Comparison of ENCODE assay signal across 27 cellular contexts in genomic region chr21:39502631-39503030, GRCh38. TPM values are rescaled to one million over a fixed set of nuclear protein-coding genes. Genes with fewer than 3 reads are reported as not detected.
A peak's percentile ranks its signal among the peaks of the same experiment; 100 is the strongest.
DNase-seq lines count a peak whose midpoint lies in the region; ATAC-seq, FAIRE-seq and TF ChIP-seq lines count a peak whose summit lies in the region.
"Had no signal": no experiment of that assay in that cellular context is flagged by ENCODE, and none has a peak within 500 bp of the region (broad histone marks: within the 10 kb centered on the region; RNA-seq: fewer than 3 reads in every experiment).

No MANE protein-coding gene starts in this region.

- no peak overlapping the region for H3K4me3 ChIP-seq in H1 (ENCODE audit: extremely low read depth in 1 of 4, insufficient read depth in 2 of 4, low read depth in 3 of 4, low read length in 4 of 4)
- no peak overlapping the region for H3K4me3 ChIP-seq in tibial artery
- H3K4me3 ChIP-seq: lower lobe of right lung, neural progenitor cell, prostate gland, SK-N-MC, transverse colon had no signal

- H3K27me3 ChIP-seq in H1 (replicated peaks in 1 of 4; ENCODE audit: control insufficient read depth in 3 of 4, extremely low read depth in 1 of 4, insufficient read depth in 3 of 4, low read length in 3 of 4) (no peaks in the 10 kb centered on the region), tibial artery (no peaks in the 10 kb centered on the region)
- H3K27me3 ChIP-seq: neural progenitor cell, transverse colon had no signal

- no peak overlapping the region for H3K4ac ChIP-seq in H1 (replicated peaks; ENCODE audit: insufficient read length, low read depth, low read length)

- H3K14ac ChIP-seq in H1 (ENCODE audit: insufficient read length), result no peak overlapping the region

- H2BK120ac ChIP-seq in H1 (replicated peaks; ENCODE audit: low read depth, low read length), result no peak overlapping the region

- intact Hi-C loops in left ventricle myocardium superior (cut with micrococcal nuclease), result no loop called here
- intact Hi-C loops in Right ventricle myocardium inferior (cut with DNase I), result no loop called here
- intact Hi-C loops in tibial artery (cut with DNase I; ENCODE audit: low total_unique reads), result no loop called here

- 91% methylated on average over 7 of the region's 7 CpGs; no CpG with 5 or more reads in 1 of the 2 experiments for WGBS in H1 (ENCODE audit: extremely low coverage in 1 of 2, insufficient coverage in 1 of 2, insufficient read length in 1 of 2, insufficient replicate concordance in 2 of 2, low coverage in 1 of 2, low lambda C conversion rate in 2 of 2, missing lambda C conversion rate in 1 of 2), 2 experiments

- no peaks in the 10 kb centered on the region for H4K20me1 ChIP-seq in H1 (replicated peaks in 1 of 2; ENCODE audit: control insufficient read depth in 1 of 2, insufficient read depth in 2 of 2, low read length in 2 of 2)

- peak overlapping the region; percentile 28; the same call in 1 of the 2 replicates for H4K8ac ChIP-seq in H1 (ENCODE audit: extremely low read depth, insufficient read depth, low read length)

- H2BK12ac ChIP-seq in H1 (ENCODE audit: low read depth, low read length), result no peak overlapping the region

- no peaks in the 10 kb centered on the region for H3K9me3 ChIP-seq in H1 (ENCODE audit: insufficient read depth in 2 of 2, low read depth in 1 of 2, low read length in 1 of 2)
- H3K9me3 ChIP-seq in tibial artery, result no peaks in the 10 kb centered on the region
- H3K9me3 ChIP-seq: lower lobe of right lung, prostate gland, transverse colon had no signal

- H3K4me2 ChIP-seq in H1 (ENCODE audit: insufficient read depth in 1 of 2, low read depth in 2 of 2, low read length in 2 of 2), result no peak overlapping the region
- H3K4me2 ChIP-seq: neural progenitor cell had no signal

- TF ChIP-seq CTCF in H1 (IDR thresholded peaks at IDR 0.05; ENCODE audit: control extremely low read depth in 1 of 3, insufficient read depth in 1 of 3, low read depth in 1 of 3, low read length in 3 of 3) (no peak), tibial artery (IDR thresholded peaks at IDR 0.05) (no peak)

- H3K23ac ChIP-seq in H1 (ENCODE audit: insufficient read length), result no peak overlapping the region

- ATAC-seq in left ventricle myocardium superior, result peak; percentile 60
- ATAC-seq in Right ventricle myocardium inferior, result no peak
- no peak for ATAC-seq in HG03196 (IDR thresholded peaks at IDR 0.05; ENCODE audit: unreplicated experiment)
- ATAC-seq: activated CD8-positive, alpha-beta T cell treated with anti-CD3 and anti-CD28 coated beads, Interleukin-2, amount 10 ng/mL, durations not matched to agents 7 days and 5 days; lower lobe of right lung; stimulated activated naive CD8-positive, alpha-beta T cell treated with anti-CD3 and anti-CD28 coated beads, Interleukin-15, amount 100 ng/mL, for 72 hours had no signal

- CTCF ChIA-PET in H1 (lab: Charles Lee; ENCODE audit: partially characterized antibody), result interaction anchor here (1.2 to 1.6 kb wide), 2 partner anchors 11 to 156 kb away, joined by 3 to 4 read pairs; no protein-coding TSS in a partner anchor

- H3K27ac ChIP-seq in H1 (ENCODE audit: low read depth, low read length), result no peak overlapping the region
- H3K27ac ChIP-seq in tibial artery, result peak overlapping the region; percentile 39 to 50
- H3K27ac ChIP-seq: lower lobe of right lung, neural progenitor cell, prostate gland, RWPE1, SK-N-MC, transverse colon had no signal

- no peak overlapping the region for H3K18ac ChIP-seq in H1 (ENCODE audit: extremely low read depth, low read length)

- no peak for TF ChIP-seq POLR2A in H1 (IDR thresholded peaks at IDR 0.05; ENCODE audit: control extremely low read depth in 1 of 2, low read depth in 2 of 2, low read length in 2 of 2)

- no peaks in the 10 kb centered on the region for H3K36me3 ChIP-seq in H1 (ENCODE audit: control insufficient read depth in 2 of 4, insufficient read depth in 4 of 4, low read length in 3 of 4)
- H3K36me3 ChIP-seq in tibial artery, result no peaks in the 10 kb centered on the region
- H3K36me3 ChIP-seq: lower lobe of right lung, neural progenitor cell, prostate gland, transverse colon had no signal

- DNase-seq in left ventricle myocardium superior, result no peak
- no peak for DNase-seq in Right ventricle myocardium inferior (ENCODE audit: missing footprints)
- DNase-seq in H1 (ENCODE audit: low read depth in 1 of 2, low spot score in 2 of 2), result no peak
- DNase-seq in nucleus accumbens (lab: John Stamatoyannopoulos, UW), result peak in 46 of 56 donors; percentile 14 to 72 (median 44)
- DNase-seq in tibial artery, result no peak
- no peak for DNase-seq in NCI-H187 treated with DMSO at 0.1 percent for 48 hours (lab: John Stamatoyannopoulos, UW)
- DNase-seq in mucosa of gallbladder (ENCODE audit: low spot score), result no peak
- DNase-seq: activated CD8-positive, alpha-beta T cell treated with anti-CD3 and anti-CD28 coated beads, Interleukin-2, amount 10 ng/mL, durations not matched to agents 7 days and 5 days; cerebellar nuclear complex; DMS153; GOT3; kidney; lower lobe of right lung; MM.1S; NCI-H1417; NCI-H82; small intestine; stimulated activated naive CD8-positive, alpha-beta T cell treated with anti-CD3 and anti-CD28 coated beads, Interleukin-15, amount 100 ng/mL, for 72 hours; transverse colon had no signal

- no peak overlapping the region for H2AFZ ChIP-seq in H1 (ENCODE audit: low read length)
- H2AFZ ChIP-seq: neural progenitor cell had no signal

- H2BK20ac ChIP-seq in H1 (ENCODE audit: low read length), result no peak overlapping the region

- no peak overlapping the region for H3K56ac ChIP-seq in H1 (replicated peaks; ENCODE audit: insufficient read length, low read depth, low read length)

- TF ChIP-seq EP300 in H1 (IDR thresholded peaks at IDR 0.05; ENCODE audit: borderline replicate concordance in 1 of 2, low read depth in 2 of 2, low read length in 2 of 2), result no peak

- no peak overlapping the region for H2AK5ac ChIP-seq in H1 (ENCODE audit: low read depth, low read length)

- no peak for TF ChIP-seq RAD21 in H1 (IDR thresholded peaks at IDR 0.05 in 1 of 2, conservative IDR thresholded peaks at IDR 0.05 in 1 of 2; ENCODE audit: low read depth in 2 of 2, low read length in 2 of 2)

- H2BK5ac ChIP-seq in H1 (ENCODE audit: low read depth, low read length), result no peak overlapping the region

- H3K23me2 ChIP-seq in H1 (ENCODE audit: low read depth, low read length), result peaks cover 3% of the 10 kb centered on the region; the same call in 1 of the 2 replicates

- no peak overlapping the region for H4K5ac ChIP-seq in H1 (ENCODE audit: insufficient read length, low read depth, low read length)

- H3K9ac ChIP-seq in H1 (replicated peaks in 1 of 4; ENCODE audit: extremely low read depth in 1 of 4, low read depth in 3 of 4, low read length in 3 of 4), result no peak overlapping the region
- H3K9ac ChIP-seq: neural progenitor cell had no signal

- no peak for FAIRE-seq in H1 (lab: Jason Lieb, UNC)
- FAIRE-seq: astrocyte, HTR-8/SVneo, kidney, small intestine had no signal

- POLR2A ChIA-PET in H1 (lab: Charles Lee; ENCODE audit: partially characterized antibody), result no interaction called here

- H4K91ac ChIP-seq in H1 (replicated peaks; ENCODE audit: insufficient read length, low read length), result no peak overlapping the region

- peak overlapping the region; percentile 8; the same call in 1 of the 2 replicates for H2BK15ac ChIP-seq in H1 (ENCODE audit: low read length)

- no peaks in the 10 kb centered on the region for H3K79me2 ChIP-seq in H1 (ENCODE audit: control insufficient read depth in 1 of 2, insufficient read depth in 2 of 2, low read length in 2 of 2)

- H3K4me1 ChIP-seq in H1 (replicated peaks in 1 of 4; ENCODE audit: control insufficient read depth in 3 of 4, insufficient read depth in 4 of 4, low read length in 3 of 4) (no peaks in the 10 kb centered on the region), tibial artery (peaks cover 0 to 13% (median 5%) of the 10 kb centered on the region in 4 donors)
- H3K4me1 ChIP-seq: lower lobe of right lung, neural progenitor cell, prostate gland, transverse colon had no signal

- H3K79me1 ChIP-seq in H1 (ENCODE audit: low read depth, low read length), result no peaks in the 10 kb centered on the region; the same call in 1 of the 2 replicates

TF ChIP-seq in H1, 55 proteins besides CTCF, POLR2A, EP300 and RAD21 (continues in another document):
- TF ChIP-seq HDAC2 (IDR thresholded peaks at IDR 0.05; ENCODE audit: borderline replicate concordance in 1 of 2, low read depth in 2 of 2, low read length in 2 of 2) (no peak), TAF1 (IDR thresholded peaks at IDR 0.05; ENCODE audit: low read depth, low read length) (no peak), GTF2F1 (IDR thresholded peaks at IDR 0.05; ENCODE audit: borderline replicate concordance, low read depth, low read length) (no peak), CEBPB (IDR thresholded peaks at IDR 0.05; ENCODE audit: low read depth, low read length) (no peak), TBP (IDR thresholded peaks at IDR 0.05; ENCODE audit: low read depth, low read length) (no peak), TEAD4 (IDR thresholded peaks at IDR 0.05; ENCODE audit: low read depth, low read length) (no peak)

RNA-seq across cellular contexts. Expression of gene SH3BGR, which starts 50.9 kb away (rescaled TPM):
- total RNA-seq in left ventricle myocardium superior (127 TPM), Right ventricle myocardium inferior (159 TPM), mucosa of gallbladder (22.3 TPM)
- total RNA-seq in H1 (2021; fragmentation: NEBNext Ultra II Directional; extraction: Animal tissue kit (Norgen Biotek cat#: 25700)), result 5.5 and 5.9 TPM in 2 replicates
- polyA plus RNA-seq in H1 (2011; rRNA removed), result 2.1 and 8.2 TPM in 2 replicates
- 1.4 TPM for polyA plus RNA-seq in H1 (2011; cell fraction: cytosol; rRNA removed)
- 0.71 TPM for polyA plus RNA-seq in H1 (2011; cell fraction: nucleus; rRNA removed)
- polyA plus RNA-seq in H1 (2012, experiment 1 of 2), result 2.8 to 3.3 TPM (median 3.1 TPM) in 4 replicates
- polyA plus RNA-seq in H1 (2012, experiment 2 of 2), result 1.2 TPM
- polyA plus RNA-seq in H1 (2013, experiment 1 of 2), result 10.1 TPM
- 9.7 TPM for polyA plus RNA-seq in H1 (2013, experiment 2 of 2)
- polyA minus RNA-seq in H1 (2011; rRNA and poly(A)+ RNA removed), result 1.3 and 1.9 TPM in 2 replicates
- not detected for polyA minus RNA-seq in H1 (2011; cell fraction: cytosol; rRNA and poly(A)+ RNA removed)
- polyA minus RNA-seq in H1 (2011; cell fraction: nucleus; rRNA and poly(A)+ RNA removed), result 1.00 TPM

RNA-seq across cellular contexts. Expression of gene LCA5L, which starts 57.1 kb away (rescaled TPM):
- total RNA-seq in left ventricle myocardium superior, result 0.40 TPM
- 0.46 TPM for total RNA-seq in Right ventricle myocardium inferior
- total RNA-seq in H1 (2021; fragmentation: NEBNext Ultra II Directional; extraction: Animal tissue kit (Norgen Biotek cat#: 25700)), result 0.57 and 0.84 TPM in 2 replicates
- polyA plus RNA-seq in H1 (2011; rRNA removed), result 0.11 and 0.20 TPM in 2 replicates
- polyA plus RNA-seq in H1 (2011; cell fraction: cytosol; rRNA removed), result 0.26 TPM
- polyA plus RNA-seq in H1 (2011; cell fraction: nucleus; rRNA removed), result 0.37 TPM
- 0.17 to 0.66 TPM (median 0.45 TPM) in 4 replicates for polyA plus RNA-seq in H1 (2012, experiment 1 of 2)
- polyA plus RNA-seq in H1 (2012, experiment 2 of 2), result not detected
- 0.65 TPM for polyA plus RNA-seq in H1 (2013, experiment 1 of 2)
- polyA plus RNA-seq in H1 (2013, experiment 2 of 2), result 0.61 TPM
- polyA minus RNA-seq in H1 (2011; rRNA and poly(A)+ RNA removed), result 0.24 and 0.38 TPM in 2 replicates
- polyA minus RNA-seq in H1 (2011; cell fraction: cytosol; rRNA and poly(A)+ RNA removed), result not detected
- not detected for polyA minus RNA-seq in H1 (2011; cell fraction: nucleus; rRNA and poly(A)+ RNA removed)
- total RNA-seq in mucosa of gallbladder, result 2.7 TPM
- total RNA-seq: T-helper 2 cell treated with Interferon-gamma antibody and Interleukin-4, amounts not matched to agents 100 ng/mL and 5 ng/mL, for 36 hours had no signal

Comparison
In these comparisons a context has a peak if more than half of its experiments do, and no peak if none do; other contexts are left out.
1. DNase-seq: peak in nucleus accumbens (46 of 56); none in left ventricle myocardium superior (single experiment), Right ventricle myocardium inferior (single experiment), H1 (0 of 2), tibial artery (0 of 2), NCI-H187 treated with DMSO at 0.1 percent for 48 hours (single experiment) and mucosa of gallbladder (single experiment).